16 cellular contexts compared by ENCODE assay signal in the genomic region with DNA sequence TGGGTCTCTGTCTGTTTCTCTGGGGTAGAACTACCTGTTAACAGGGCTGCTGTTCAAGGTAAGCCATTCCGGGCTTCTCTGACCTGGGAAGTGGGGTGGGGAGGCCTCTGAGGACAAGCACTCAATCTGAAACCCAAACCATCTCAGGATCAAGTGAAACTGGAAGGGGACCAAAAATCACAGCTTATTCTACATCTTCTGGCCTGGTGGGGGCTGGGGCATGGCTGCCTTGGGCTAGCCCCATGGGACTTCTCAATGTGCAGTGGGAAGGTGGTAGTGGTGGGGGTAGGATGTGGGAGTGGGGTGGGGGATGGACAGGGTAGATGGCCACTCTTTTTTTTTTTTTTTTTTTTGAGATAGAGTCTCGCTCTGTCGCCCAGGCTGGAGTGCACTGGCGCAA. TPM values are rescaled to one million over a fixed set of nuclear protein-coding genes. Genes with fewer than 3 reads are reported as not detected.
DNase-seq lines count a peak whose midpoint lies in the region; ATAC-seq, FAIRE-seq and TF ChIP-seq lines count a peak whose summit lies in the region.
"Had no signal": no experiment of that assay in that cellular context is flagged by ENCODE, and none has a peak within 500 bp of the region (broad histone marks: within the 10 kb centered on the region; RNA-seq: fewer than 3 reads in every experiment).

No MANE protein-coding gene starts in this region.

- ATAC-seq in CD4-positive, alpha-beta T cell (ENCODE audit: poor library complexity), result no peak
- ATAC-seq in activated CD8-positive, alpha-beta T cell treated with anti-CD3 and anti-CD28 coated beads for 36 hours, result no peak
- no peak for ATAC-seq in natural killer cell treated with Interleukin-12 subunit alpha and Interleukin-12 subunit beta and Interleukin-15 and Interleukin-18, amount 100 ng/mL, for 72 hours

- DNase-seq in CD4-positive, alpha-beta T cell, result no peak
- DNase-seq in GM18507 (ENCODE audit: extremely low spot score, insufficient read length, low read depth) (peak; percentile 50), Peyer's patch (no peak), MCF 10A (ENCODE audit: unreplicated experiment) (no peak), HPDE6-E6E7 (ENCODE audit: extremely low spot score) (no peak)
- no peak for DNase-seq in activated CD8-positive, alpha-beta T cell treated with anti-CD3 and anti-CD28 coated beads for 36 hours
- DNase-seq in natural killer cell treated with Interleukin-12 subunit alpha and Interleukin-12 subunit beta and Interleukin-15 and Interleukin-18, amount 100 ng/mL, for 72 hours (ENCODE audit: low spot score), result no peak
- DNase-seq: COR-L47, cortex of kidney, esophagus squamous epithelium, hippocampal formation, NCI-H1092, NCI-H2227 treated with DMSO at 0.1 percent for 48 hours, SW 1271 had no signal

- intact Hi-C loops in CD4-positive, alpha-beta T cell (cut with DNase I, micrococcal nuclease), result no loop called here
- intact Hi-C loops in activated CD8-positive, alpha-beta T cell treated with anti-CD3 and anti-CD28 coated beads for 36 hours (cut with micrococcal nuclease), result no loop called here
- intact Hi-C loops in MCF 10A (cut with micrococcal nuclease), result no loop called here

- peak overlapping the region; percentile 95 for H3K27ac Mint-ChIP-seq in CD4-positive, alpha-beta T cell
- H3K27ac Mint-ChIP-seq in activated CD8-positive, alpha-beta T cell treated with anti-CD3 and anti-CD28 coated beads for 36 hours, result peak overlapping the region; percentile 83
- H3K27ac Mint-ChIP-seq in natural killer cell treated with Interleukin-12 subunit alpha and Interleukin-12 subunit beta and Interleukin-15 and Interleukin-18, amount 100 ng/mL, for 72 hours, result peak overlapping the region; percentile 87 to 100
- no peak overlapping the region for H3K27ac Mint-ChIP-seq in MCF 10A (ENCODE audit: low read depth, unreplicated experiment)

- no peaks in the 10 kb centered on the region for H3K9me3 ChIP-seq in CD4-positive, alpha-beta T cell (ENCODE audit: control insufficient read depth, low read length)
- no peaks in the 10 kb centered on the region for H3K9me3 ChIP-seq in Peyer's patch
- H3K9me3 ChIP-seq: esophagus squamous epithelium, right lobe of liver had no signal

- no peaks in the 10 kb centered on the region for H3K27me3 Mint-ChIP-seq in CD4-positive, alpha-beta T cell
- H3K27me3 Mint-ChIP-seq in activated CD8-positive, alpha-beta T cell treated with anti-CD3 and anti-CD28 coated beads for 36 hours, result no peaks in the 10 kb centered on the region
- no peaks in the 10 kb centered on the region for H3K27me3 Mint-ChIP-seq in natural killer cell treated with Interleukin-12 subunit alpha and Interleukin-12 subunit beta and Interleukin-15 and Interleukin-18, amount 100 ng/mL, for 72 hours
- no peaks in the 10 kb centered on the region for H3K27me3 Mint-ChIP-seq in MCF 10A (ENCODE audit: insufficient read depth, unreplicated experiment)

- POLR2A ChIA-PET in CD4-positive, alpha-beta T cell (lab: Charles Lee), result interaction anchor here (0.6 to 2.3 kb wide), 7 partner anchors 10 to 172 kb away, joined by 3 to 14 read pairs (median 6); a partner anchor contains a TSS
- POLR2A ChIA-PET in activated CD8-positive, alpha-beta T cell treated with anti-CD3 and anti-CD28 coated beads for 36 hours (lab: Charles Lee), result interaction anchor here (0.9 to 4.2 kb wide), 3 partner anchors 10 to 57 kb away, joined by 3 to 22 read pairs (median 5); no protein-coding TSS in a partner anchor
- POLR2A ChIA-PET in MCF 10A (lab: Yijun Ruan, JAX), result interaction anchor here (1.0 to 1.8 kb wide), 3 partner anchors 14 to 127 kb away, joined by 3 to 4 read pairs (median 3); no protein-coding TSS in a partner anchor

- TF ChIP-seq CTCF in CD4-positive, alpha-beta T cell (IDR thresholded peaks at IDR 0.05), result no peak
- TF ChIP-seq CTCF in activated CD8-positive, alpha-beta T cell treated with anti-CD3 and anti-CD28 coated beads for 36 hours (IDR thresholded peaks at IDR 0.05), result no peak
- TF ChIP-seq CTCF in Peyer's patch (IDR thresholded peaks at IDR 0.05) (no peak), MCF 10A (IDR thresholded peaks at IDR 0.05; ENCODE audit: unreplicated experiment) (no peak)

- TF ChIP-seq POLR2A in Peyer's patch (IDR thresholded peaks at IDR 0.05), result no peak

- peaks cover 55% of the 10 kb centered on the region for H3K36me3 Mint-ChIP-seq in CD4-positive, alpha-beta T cell (ENCODE audit: low read depth)
- H3K36me3 Mint-ChIP-seq in activated CD8-positive, alpha-beta T cell treated with anti-CD3 and anti-CD28 coated beads for 36 hours (ENCODE audit: low read depth), result peaks cover 22% of the 10 kb centered on the region
- H3K36me3 Mint-ChIP-seq in natural killer cell treated with Interleukin-12 subunit alpha and Interleukin-12 subunit beta and Interleukin-15 and Interleukin-18, amount 100 ng/mL, for 72 hours, result peaks cover 6% of the 10 kb centered on the region
- H3K36me3 Mint-ChIP-seq in MCF 10A (ENCODE audit: insufficient read depth, unreplicated experiment), result peaks cover 41% of the 10 kb centered on the region

- H3K4me3 ChIP-seq in Peyer's patch, result no peak overlapping the region
- H3K4me3 ChIP-seq: right lobe of liver had no signal

- no TSS peak for BruUV-seq in MCF 10A (replicated peaks; lab: Mats Ljungman, UMichigan)

- no peaks in the 10 kb centered on the region for H3K27me3 ChIP-seq in CD4-positive, alpha-beta T cell (ENCODE audit: control insufficient read depth, insufficient read depth, low read length)
- H3K27me3 ChIP-seq in Peyer's patch, result no peaks in the 10 kb centered on the region
- H3K27me3 ChIP-seq: esophagus squamous epithelium, right lobe of liver had no signal

- H3K4me3 Mint-ChIP-seq in CD4-positive, alpha-beta T cell, result peak overlapping the region; percentile 23
- no peak overlapping the region for H3K4me3 Mint-ChIP-seq in activated CD8-positive, alpha-beta T cell treated with anti-CD3 and anti-CD28 coated beads for 36 hours
- H3K4me3 Mint-ChIP-seq in natural killer cell treated with Interleukin-12 subunit alpha and Interleukin-12 subunit beta and Interleukin-15 and Interleukin-18, amount 100 ng/mL, for 72 hours, result peak overlapping the region; percentile 70
- H3K4me3 Mint-ChIP-seq in MCF 10A (ENCODE audit: unreplicated experiment), result no peak overlapping the region

- peaks cover 50% of the 10 kb centered on the region for H3K4me1 Mint-ChIP-seq in CD4-positive, alpha-beta T cell (ENCODE audit: low read depth)
- peaks cover 61% of the 10 kb centered on the region for H3K4me1 Mint-ChIP-seq in activated CD8-positive, alpha-beta T cell treated with anti-CD3 and anti-CD28 coated beads for 36 hours (ENCODE audit: low read depth)
- peaks cover 40 to 51% of the 10 kb centered on the region in 2 donors for H3K4me1 Mint-ChIP-seq in natural killer cell treated with Interleukin-12 subunit alpha and Interleukin-12 subunit beta and Interleukin-15 and Interleukin-18, amount 100 ng/mL, for 72 hours (ENCODE audit: low read depth in 2 of 2)
- peaks cover 23% of the 10 kb centered on the region for H3K4me1 Mint-ChIP-seq in MCF 10A (ENCODE audit: insufficient read depth, unreplicated experiment)

- peak; percentile 88 for FAIRE-seq in GM18507 (lab: Jason Lieb, UNC)

- H3K4me1 ChIP-seq in Peyer's patch, result peaks cover 0 to 26% (median 19%) of the 10 kb centered on the region in 4 donors

- H3K36me3 ChIP-seq in Peyer's patch, result no peaks in the 10 kb centered on the region
- H3K36me3 ChIP-seq: right lobe of liver had no signal

- H3K9me3 Mint-ChIP-seq in CD4-positive, alpha-beta T cell, result no peaks in the 10 kb centered on the region
- no peaks in the 10 kb centered on the region for H3K9me3 Mint-ChIP-seq in activated CD8-positive, alpha-beta T cell treated with anti-CD3 and anti-CD28 coated beads for 36 hours
- no peaks in the 10 kb centered on the region for H3K9me3 Mint-ChIP-seq in natural killer cell treated with Interleukin-12 subunit alpha and Interleukin-12 subunit beta and Interleukin-15 and Interleukin-18, amount 100 ng/mL, for 72 hours
- no peaks in the 10 kb centered on the region for H3K9me3 Mint-ChIP-seq in MCF 10A (ENCODE audit: unreplicated experiment)
- H3K9me3 Mint-ChIP-seq: neural crest cell had no signal

- H3K27ac ChIP-seq in CD4-positive, alpha-beta T cell (ENCODE audit: low read depth, low read length), result no peak overlapping the region
- peak overlapping the region in 1 of 4 donors; percentile 62 for H3K27ac ChIP-seq in Peyer's patch

- CTCF ChIA-PET in CD4-positive, alpha-beta T cell (lab: Charles Lee), result interaction anchor here (1.2 to 3.7 kb wide), 3 partner anchors 11 to 165 kb away, joined by 3 to 25 read pairs (median 8); a partner anchor contains a TSS
- CTCF ChIA-PET in activated CD8-positive, alpha-beta T cell treated with anti-CD3 and anti-CD28 coated beads for 36 hours (lab: Charles Lee), result interaction anchor here (1.1 to 4.5 kb wide), 7 partner anchors 20 to 247 kb away, joined by 3 to 22 read pairs (median 5); a partner anchor contains a TSS
- CTCF ChIA-PET in MCF 10A (lab: Yijun Ruan, JAX), result interaction anchor here (0.6 to 3.2 kb wide), 4 partner anchors 11 to 128 kb away, joined by 3 to 14 read pairs (median 6); no protein-coding TSS in a partner anchor

RNA-seq across cellular contexts. Expression of a gene that starts 5.5 kb away (rescaled TPM):
- total RNA-seq in CD4-positive, alpha-beta T cell, result 10 to 100 TPM; 79.7 to 85.1 TPM
- 10 to 100 TPM; 59.7 to 60.1 TPM for total RNA-seq in activated CD8-positive, alpha-beta T cell treated with anti-CD3 and anti-CD28 coated beads for 36 hours
- total RNA-seq in natural killer cell treated with Interleukin-12 subunit alpha and Interleukin-12 subunit beta and Interleukin-15 and Interleukin-18, amount 100 ng/mL, for 72 hours, result 10 to 100 TPM; 79.3 to 95.8 TPM
- 10 to 100 TPM; 21.7 to 53.6 (median 41.9) TPM for total RNA-seq in Peyer's patch
- 98.5 and 126 TPM in 2 replicates for total RNA-seq in MCF 10A (2022)

RNA-seq across cellular contexts. Expression of a gene that starts 10.9 kb away (rescaled TPM):
- total RNA-seq in CD4-positive, alpha-beta T cell, result 10 to 100 TPM; 33.5 to 34.3 TPM
- 10 to 100 TPM; 37.3 to 38.2 TPM for total RNA-seq in activated CD8-positive, alpha-beta T cell treated with anti-CD3 and anti-CD28 coated beads for 36 hours
- total RNA-seq in natural killer cell treated with Interleukin-12 subunit alpha and Interleukin-12 subunit beta and Interleukin-15 and Interleukin-18, amount 100 ng/mL, for 72 hours, result 10 to 100 TPM; 22.5 to 26.1 TPM
- 10 to 100 TPM in 1 of 4 donors, 1 to 10 TPM in 3; 3.3 to 10.0 (median 7.1) TPM for total RNA-seq in Peyer's patch
- 9.1 and 9.5 TPM in 2 replicates for total RNA-seq in MCF 10A (2022)

RNA-seq across cellular contexts. Expression of a gene that starts 37.2 kb away (rescaled TPM):
- total RNA-seq in CD4-positive, alpha-beta T cell, result 10 to 100 TPM; 15.6 to 16.8 TPM
- 10 to 100 TPM; 58.2 to 60.0 TPM for total RNA-seq in activated CD8-positive, alpha-beta T cell treated with anti-CD3 and anti-CD28 coated beads for 36 hours
- 100 to 1,000 TPM in 1 of 2 donors, 10 to 100 TPM in 1; 55.9 to 105 TPM for total RNA-seq in natural killer cell treated with Interleukin-12 subunit alpha and Interleukin-12 subunit beta and Interleukin-15 and Interleukin-18, amount 100 ng/mL, for 72 hours
- total RNA-seq in Peyer's patch, result 100 to 1,000 TPM in 1 of 4 donors, 10 to 100 TPM in 3; 43.8 to 118 (median 51.0) TPM
- 51.6 and 53.7 TPM in 2 replicates for total RNA-seq in MCF 10A (2022)

RNA-seq across cellular contexts. Expression of a gene that starts 49.4 kb away (rescaled TPM):
- total RNA-seq in CD4-positive, alpha-beta T cell, result 10 to 100 TPM; 17.3 to 17.5 TPM
- 10 to 100 TPM; 14.7 to 15.2 TPM for total RNA-seq in activated CD8-positive, alpha-beta T cell treated with anti-CD3 and anti-CD28 coated beads for 36 hours
- total RNA-seq in natural killer cell treated with Interleukin-12 subunit alpha and Interleukin-12 subunit beta and Interleukin-15 and Interleukin-18, amount 100 ng/mL, for 72 hours, result 10 to 100 TPM; 21.7 to 23.5 TPM
- 10 to 100 TPM; 28.1 to 55.8 (median 44.6) TPM for total RNA-seq in Peyer's patch
- total RNA-seq in MCF 10A (2022), result 18.5 and 22.2 TPM in 2 replicates

RNA-seq across cellular contexts. Expression of a gene that starts 59.3 kb away (rescaled TPM):
- total RNA-seq in CD4-positive, alpha-beta T cell, result 100 to 1,000 TPM; 232 to 247 TPM
- 10 to 100 TPM; 45.7 to 52.6 TPM for total RNA-seq in activated CD8-positive, alpha-beta T cell treated with anti-CD3 and anti-CD28 coated beads for 36 hours
- total RNA-seq in natural killer cell treated with Interleukin-12 subunit alpha and Interleukin-12 subunit beta and Interleukin-15 and Interleukin-18, amount 100 ng/mL, for 72 hours, result 10 to 100 TPM; 68.0 to 72.2 TPM
- total RNA-seq in Peyer's patch, result 100 to 1,000 TPM in 1 of 4 donors, 10 to 100 TPM in 3; 54.8 to 114 (median 72.9) TPM
- total RNA-seq in MCF 10A (2022), result 37.6 and 38.2 TPM in 2 replicates

Comparison
In these comparisons a context has a peak if more than half of its experiments do, and no peak if none do; other contexts are left out.
1. H3K4me3 Mint-ChIP-seq: peak in CD4-positive, alpha-beta T cell (single experiment) and natural killer cell treated with Interleukin-12 subunit alpha and Interleukin-12 subunit beta and Interleukin-15 and Interleukin-18, amount 100 ng/mL, for 72 hours (single experiment); none in activated CD8-positive, alpha-beta T cell treated with anti-CD3 and anti-CD28 coated beads for 36 hours (single experiment) and MCF 10A (single experiment).